2 cellular contexts compared by ENCODE assay signal in genomic region chr14:64654931-64655330, GRCh38.
TF ChIP-seq lines count a peak whose summit lies in the region.

No MANE protein-coding gene starts in this region.

TF ChIP-seq in SK-N-SH, 30 proteins besides CTCF, POLR2A, EP300 and RAD21 (continued from another document):
- TF ChIP-seq REST (IDR thresholded peaks at IDR 0.05; ENCODE audit: low read depth, low read length) (no peak), NFIC (IDR thresholded peaks at IDR 0.05; ENCODE audit: borderline replicate concordance) (no peak), NRF1 (IDR thresholded peaks at IDR 0.05; ENCODE audit: low read depth, low read length) (no peak), JUND (IDR thresholded peaks at IDR 0.05) (no peak), USF1 (IDR thresholded peaks at IDR 0.05; ENCODE audit: borderline replicate concordance, low read depth) (no peak), FOXJ3 (CRISPR knock-in tag; IDR thresholded peaks at IDR 0.05) (no peak), MAX (IDR thresholded peaks at IDR 0.05; ENCODE audit: low read depth) (no peak), ZBTB33 (IDR thresholded peaks at IDR 0.05; ENCODE audit: borderline replicate concordance, low read depth) (no peak), CHD2 (IDR thresholded peaks at IDR 0.05; ENCODE audit: low read length, partially characterized antibody) (no peak)

TF ChIP-seq in SK-N-SH treated with all-trans-retinoic acid at 6 μM for 48 hours, 23 proteins besides CTCF, POLR2A, EP300 and RAD21 (continued from another document):
- TF ChIP-seq TSHZ2 (CRISPR knock-in tag; IDR thresholded peaks at IDR 0.05): no peak
- TF ChIP-seq ZNF8 (CRISPR knock-in tag; IDR thresholded peaks at IDR 0.05): no peak
- no peak for TF ChIP-seq CSRNP3 (CRISPR knock-in tag; IDR thresholded peaks at IDR 0.05)
- no peak for TF ChIP-seq CREB5 (CRISPR knock-in tag; IDR thresholded peaks at IDR 0.05; ENCODE audit: low read depth)
- no peak for TF ChIP-seq TOX (CRISPR knock-in tag; IDR thresholded peaks at IDR 0.05; ENCODE audit: borderline replicate concordance)
- TF ChIP-seq ZC3H10 (CRISPR knock-in tag; IDR thresholded peaks at IDR 0.05): no peak
- no peak for TF ChIP-seq ZNF70 (CRISPR knock-in tag; IDR thresholded peaks at IDR 0.05)
- no peak for TF ChIP-seq BACH2 (CRISPR knock-in tag; IDR thresholded peaks at IDR 0.05; ENCODE audit: borderline replicate concordance)
- TF ChIP-seq ARNTL (CRISPR knock-in tag; IDR thresholded peaks at IDR 0.05; ENCODE audit: borderline replicate concordance, low read depth): no peak
- no peak for TF ChIP-seq ZFP3 (CRISPR knock-in tag; IDR thresholded peaks at IDR 0.05)
- TF ChIP-seq ZNF565 (CRISPR knock-in tag; conservative IDR thresholded peaks at IDR 0.05; ENCODE audit: low read depth): no peak
- TF ChIP-seq PPARA (CRISPR knock-in tag; IDR thresholded peaks at IDR 0.05; ENCODE audit: borderline replicate concordance): no peak
- no peak for TF ChIP-seq TCF4 (CRISPR knock-in tag; IDR thresholded peaks at IDR 0.05; ENCODE audit: borderline replicate concordance)
- TF ChIP-seq GLIS3 (CRISPR knock-in tag; IDR thresholded peaks at IDR 0.05): no peak
- TF ChIP-seq ISL1 (CRISPR knock-in tag; IDR thresholded peaks at IDR 0.05): no peak
- TF ChIP-seq SNAI2 (CRISPR knock-in tag; IDR thresholded peaks at IDR 0.05): no peak
- no peak for TF ChIP-seq PATZ1 (CRISPR knock-in tag; IDR thresholded peaks at IDR 0.05; ENCODE audit: borderline replicate concordance)
- TF ChIP-seq ESRRG (CRISPR knock-in tag; IDR thresholded peaks at IDR 0.05): no peak
